9 cellular contexts compared by ENCODE assay signal in genomic region chr21:27085387-27085786, GRCh38.
"Had no signal": no experiment of that assay in that cellular context is flagged by ENCODE, and none has a peak within 500 bp of the region (broad histone marks: within the 10 kb centered on the region; RNA-seq: fewer than 3 reads in every experiment).

No MANE protein-coding gene starts in this region.

- DNase-seq: GM23248, GOT3, H7, H9, HCEC 1CT, HFFc6 had no signal

- H3K9me3 ChIP-seq: HAP-1 had no signal

- H3K4me3 ChIP-seq: GM23248, GM23338, HAP-1 had no signal

- H3K27ac Mint-ChIP-seq: GM23338, H9, HFFc6 had no signal

- H3K4me1 ChIP-seq: HAP-1 had no signal

- H3K4me3 Mint-ChIP-seq: GM23338, H9, HFFc6 had no signal

- H3K36me3 ChIP-seq: HAP-1 had no signal

- ATAC-seq: GM23338, HCT116 had no signal

- H3K27ac ChIP-seq: GM23248 had no signal

- H3K9me3 Mint-ChIP-seq: GM23338, HFFc6 had no signal

- H3K4me1 Mint-ChIP-seq: GM23338, H9 had no signal
